17 cellular contexts compared by ENCODE assay signal in genomic region chr21:34914239-34914638, GRCh38.
DNase-seq lines count a peak whose midpoint lies in the region; ATAC-seq and TF ChIP-seq lines count a peak whose summit lies in the region.
"Had no signal": no experiment of that assay in that cellular context is flagged by ENCODE, and none has a peak within 500 bp of the region (broad histone marks: within the 10 kb centered on the region; RNA-seq: fewer than 3 reads in every experiment).

No MANE protein-coding gene starts in this region.

- ATAC-seq in lung (ENCODE audit: insufficient read depth, low FRiP score), result peak; percentile 15
- no peak for ATAC-seq in stimulated activated memory B cell treated with anti-CD40 and anti-IgM and Interleukin-4, amounts not matched to agents 10 μg/mL and 1 μg/mL and 100 μg/mL, for 72 hours
- ATAC-seq: HCT116 had no signal

- H3K27ac Mint-ChIP-seq in CD14-positive monocyte, result peak overlapping the region; percentile 54 to 89 (median 75)
- H3K27ac Mint-ChIP-seq in stimulated activated memory B cell treated with anti-CD40 and anti-IgM and Interleukin-4, amounts not matched to agents 10 μg/mL and 1 μg/mL and 100 μg/mL, for 72 hours, result no peak overlapping the region
- H3K27ac Mint-ChIP-seq: B cell had no signal

- TF ChIP-seq POLR2A in NB4 (IDR thresholded peaks at IDR 0.05; ENCODE audit: extremely low read depth, insufficient read length), result no peak

- H3K9me3 ChIP-seq in lung (ENCODE audit: control insufficient read depth in 2 of 2, insufficient read depth in 1 of 2, low read length in 1 of 2), result no peaks in the 10 kb centered on the region
- H3K9me3 ChIP-seq: Caco-2 had no signal

- WGBS in lung, 2 donors, result 23 to 55% methylated on average over 3 of the region's 3 CpGs

- DNase-seq in CD14-positive monocyte (ENCODE audit: low spot score), result no peak
- DNase-seq in GF-D8 (lab: John Stamatoyannopoulos, UW), result peak; percentile 79
- DNase-seq in NB4 (ENCODE audit: low read depth), result peak; percentile 60
- DNase-seq in lung (ENCODE audit: low spot score), result no peak
- DNase-seq in NCI-H2227 treated with DMSO at 0.1 percent for 48 hours (lab: John Stamatoyannopoulos, UW), result no peak
- DNase-seq in mesenteric fat pad (ENCODE audit: low spot score), result no peak
- DNase-seq in epidermal melanocyte (ENCODE audit: insufficient read length, low spot score), result no peak
- DNase-seq: ACHN, Caco-2, KBM-7, NCI-H1417 treated with DMSO at 0.1 percent for 48 hours, NCI-H2029, NCI-H524, SHP77 treated with DMSO at 0.1 percent for 48 hours had no signal

- H3K9me3 Mint-ChIP-seq in CD14-positive monocyte, result peaks cover 0 to 2% (median 0%) of the 10 kb centered on the region in 7 donors
- no peaks in the 10 kb centered on the region for H3K9me3 Mint-ChIP-seq in stimulated activated memory B cell treated with anti-CD40 and anti-IgM and Interleukin-4, amounts not matched to agents 10 μg/mL and 1 μg/mL and 100 μg/mL, for 72 hours

- no peak overlapping the region for H3K4me3 Mint-ChIP-seq in CD14-positive monocyte
- H3K4me3 Mint-ChIP-seq in stimulated activated memory B cell treated with anti-CD40 and anti-IgM and Interleukin-4, amounts not matched to agents 10 μg/mL and 1 μg/mL and 100 μg/mL, for 72 hours, result no peak overlapping the region
- H3K4me3 Mint-ChIP-seq: B cell had no signal

- H3K36me3 ChIP-seq in lung (ENCODE audit: control insufficient read depth in 2 of 2, insufficient read depth in 2 of 2, low read length in 2 of 2), result no peaks in the 10 kb centered on the region

- intact Hi-C loops in CD14-positive monocyte (cut with micrococcal nuclease), result no loop called here

- peaks cover 70% of the 10 kb centered on the region for H3K4me1 Mint-ChIP-seq in CD14-positive monocyte
- H3K4me1 Mint-ChIP-seq in stimulated activated memory B cell treated with anti-CD40 and anti-IgM and Interleukin-4, amounts not matched to agents 10 μg/mL and 1 μg/mL and 100 μg/mL, for 72 hours, result peaks cover 59% of the 10 kb centered on the region

- H3K27me3 ChIP-seq in lung (ENCODE audit: control insufficient read depth, insufficient read depth), result no peaks in the 10 kb centered on the region

- H3K4me3 ChIP-seq in NB4 (ENCODE audit: low read depth, low read length) (no peak overlapping the region), lung (no peak overlapping the region)

- H3K27ac ChIP-seq in lung (ENCODE audit: low read depth in 1 of 2, low read length in 1 of 2), result no peak overlapping the region

- TF ChIP-seq CTCF in CD14-positive monocyte (IDR thresholded peaks at IDR 0.05), result no peak
- TF ChIP-seq CTCF in NB4 (IDR thresholded peaks at IDR 0.05; ENCODE audit: low read depth, low read length), result no peak
- no peak for TF ChIP-seq CTCF in lung (IDR thresholded peaks at IDR 0.05; ENCODE audit: control extremely low read depth, extremely low read depth)

- no peaks in the 10 kb centered on the region for H3K27me3 Mint-ChIP-seq in CD14-positive monocyte (ENCODE audit: low read depth in 3 of 3)
- H3K27me3 Mint-ChIP-seq in stimulated activated memory B cell treated with anti-CD40 and anti-IgM and Interleukin-4, amounts not matched to agents 10 μg/mL and 1 μg/mL and 100 μg/mL, for 72 hours, result no peaks in the 10 kb centered on the region
- H3K27me3 Mint-ChIP-seq: B cell had no signal

- peaks cover 0 to 2% of the 10 kb centered on the region in 2 donors for H3K4me1 ChIP-seq in lung (ENCODE audit: control insufficient read depth in 2 of 2, insufficient read depth in 2 of 2, low read length in 2 of 2)

- peaks cover 12 to 19% of the 10 kb centered on the region in 2 donors for H3K36me3 Mint-ChIP-seq in CD14-positive monocyte
- H3K36me3 Mint-ChIP-seq in stimulated activated memory B cell treated with anti-CD40 and anti-IgM and Interleukin-4, amounts not matched to agents 10 μg/mL and 1 μg/mL and 100 μg/mL, for 72 hours, result peaks cover 36% of the 10 kb centered on the region

Comparison
In these comparisons a context has a peak if more than half of its experiments do, and no peak if none do; other contexts are left out.
1. DNase-seq: peak in GF-D8 (single experiment) and NB4 (single experiment); none in CD14-positive monocyte (single experiment), lung (single experiment), NCI-H2227 treated with DMSO at 0.1 percent for 48 hours (single experiment), mesenteric fat pad (single experiment) and epidermal melanocyte (single experiment).